ENCODE assay signal across 18 cellular contexts in genomic region chr20:63360850-63361497, GRCh38. TPM values are rescaled to one million over a fixed set of nuclear protein-coding genes. Genes with fewer than 3 reads are reported as not detected.
DNase-seq lines count a peak whose midpoint lies in the region; ATAC-seq and TF ChIP-seq lines count a peak whose summit lies in the region.
"Had no signal": no experiment of that assay in that cellular context is flagged by ENCODE, and none has a peak within 500 bp of the region (broad histone marks: within the 10 kb centered on the region; RNA-seq: fewer than 3 reads in every experiment).

TSS of gene CHRNA4 (minus strand) at chr20:63361349. CDS start at chr20:63361165, 184 bp downstream.

- BruUV-seq in A673 (replicated peaks; lab: Mats Ljungman, UMichigan) (no TSS peak), mammary epithelial cell (replicated peaks; lab: Mats Ljungman, UMichigan) (no TSS peak)

- intact Hi-C loops in A673 (cut with micrococcal nuclease; ENCODE audit: unreplicated experiment), result no loop called here
- intact Hi-C loops in CD14-positive monocyte (cut with micrococcal nuclease), result no loop called here
- intact Hi-C loops in mammary epithelial cell (cut with micrococcal nuclease), result no loop called here

- no peaks in the 10 kb centered on the region for H3K79me2 ChIP-seq in mammary epithelial cell (ENCODE audit: insufficient read depth, low read length)

- H3K4me3 ChIP-seq in A673 (ENCODE audit: low read depth, low read length, poor library complexity, severe bottlenecking) (peak within 1 kb of the TSS; percentile 17), mammary epithelial cell (replicated peaks in 1 of 3; ENCODE audit: insufficient read depth in 1 of 3, low read depth in 2 of 3, low read length in 3 of 3) (no peak within 1 kb of the TSS)

- H2AFZ ChIP-seq in mammary epithelial cell (ENCODE audit: low read depth, low read length), result no peak within 1 kb of the TSS

- H3K27me3 Mint-ChIP-seq in brain, result peaks cover 6% of the 10 kb centered on the region
- H3K27me3 Mint-ChIP-seq in CD14-positive monocyte (ENCODE audit: low read depth in 3 of 3), result peaks cover 28 to 43% (median 31%) of the 10 kb centered on the region in 3 donors

- WGBS in mammary epithelial cell (ENCODE audit: low coverage, missing lambda C conversion rate), result 8% methylated on average over 12 of the region's 76 CpGs

- peaks cover 13% of the 10 kb centered on the region for H3K27me3 ChIP-seq in A673 (replicated peaks; ENCODE audit: insufficient read depth, low read depth, low read length, poor library complexity)
- peaks cover 23% of the 10 kb centered on the region for H3K27me3 ChIP-seq in mammary epithelial cell (ENCODE audit: insufficient read depth, low read length)

- H3K9me3 Mint-ChIP-seq in brain (no peaks in the 10 kb centered on the region), CD14-positive monocyte (peaks cover 0 to 7% (median 0%) of the 10 kb centered on the region in 7 donors)
- H3K9me3 Mint-ChIP-seq: effector memory CD8-positive, alpha-beta T cell; naive thymus-derived CD4-positive, alpha-beta T cell; stimulated activated effector memory CD8-positive, alpha-beta T cell treated with anti-CD3 and anti-CD28 coated beads, Interleukin-12 subunit alpha, Interleukin-12 subunit beta, amount 100 ng/mL, for 72 hours had no signal

- H3K4me3 Mint-ChIP-seq in brain (peak within 1 kb of the TSS; percentile 59 to 81 (median 78)), CD14-positive monocyte (peak within 1 kb of the TSS in 1 of 2 donors; percentile 55)
- H3K4me3 Mint-ChIP-seq: stimulated activated effector memory CD8-positive, alpha-beta T cell treated with anti-CD3 and anti-CD28 coated beads, Interleukin-12 subunit alpha, Interleukin-12 subunit beta, amount 100 ng/mL, for 72 hours had no signal

- TF ChIP-seq CTCF in A673 (conservative IDR thresholded peaks at IDR 0.05; ENCODE audit: low read depth, low read length) (no peak), brain (conservative IDR thresholded peaks at IDR 0.05) (no peak), GM10266 (IDR thresholded peaks at IDR 0.05; ENCODE audit: control insufficient read depth, insufficient read depth, low read depth, missing control alignments) (no peak), CD14-positive monocyte (IDR thresholded peaks at IDR 0.05) (no peak), mammary epithelial cell (conservative IDR thresholded peaks at IDR 0.05 in 1 of 2, IDR thresholded peaks at IDR 0.05 in 1 of 2; ENCODE audit: extremely low read depth in 1 of 2, insufficient read depth in 1 of 2, low read depth in 1 of 2, low read length in 2 of 2) (no peak)

- no peaks in the 10 kb centered on the region for H4K20me1 ChIP-seq in mammary epithelial cell (ENCODE audit: insufficient read depth, low read length)

- in situ Hi-C loops in mammary epithelial cell (cut with MboI; ENCODE audit: low sequenced_read_pairs in 2 of 2), result no loop called here

- H3K36me3 ChIP-seq in A673 (ENCODE audit: insufficient read depth, low read length, poor library complexity, severe bottlenecking) (no peaks in the 10 kb centered on the region), ES-I3 (ENCODE audit: insufficient read depth, low read length) (no peaks in the 10 kb centered on the region), mammary epithelial cell (ENCODE audit: insufficient read depth, low read length) (no peaks in the 10 kb centered on the region)
- H3K36me3 ChIP-seq: brain microvascular endothelial cell had no signal

- H3K36me3 Mint-ChIP-seq in brain (no peaks in the 10 kb centered on the region), CD14-positive monocyte (no peaks in the 10 kb centered on the region)
- H3K36me3 Mint-ChIP-seq: naive thymus-derived CD4-positive, alpha-beta T cell; stimulated activated effector memory CD8-positive, alpha-beta T cell treated with anti-CD3 and anti-CD28 coated beads, Interleukin-12 subunit alpha, Interleukin-12 subunit beta, amount 100 ng/mL, for 72 hours had no signal

- DNase-seq in A673 (ENCODE audit: low spot score) (peak; percentile 22), iPS-NIHi7 (ENCODE audit: extremely low spot score) (peak; percentile 70), GM10266 (ENCODE audit: extremely low spot score) (no peak), CD14-positive monocyte (ENCODE audit: low spot score) (no peak), mammary epithelial cell (no peak)
- DNase-seq: activated naive CD4-positive, alpha-beta T cell treated with anti-CD3 and anti-CD28 coated beads, Interleukin-2, amount 50 U/mL, for 16 hours; brain microvascular endothelial cell; effector memory CD8-positive, alpha-beta T cell; left colon; stimulated activated CD4-positive, alpha-beta T cell treated with anti-CD3 and anti-CD28 coated beads, Interleukin-4, amount 100 ng/mL, for 24 hours had no signal

- dilution Hi-C loops in mammary epithelial cell (cut with HindIII; ENCODE audit: low sequenced_read_pairs), result no loop called here

- peak within 1 kb of the TSS; percentile 42; the same call in 1 of the 2 replicates for H3K9ac ChIP-seq in ES-I3 (ENCODE audit: low read depth, low read length)
- no peak within 1 kb of the TSS for H3K9ac ChIP-seq in mammary epithelial cell (ENCODE audit: insufficient read depth, low read length)

- H3K4me1 ChIP-seq in A673 (ENCODE audit: insufficient read depth, low read length, poor library complexity, severe bottlenecking) (no peaks in the 10 kb centered on the region), ES-I3 (ENCODE audit: insufficient read depth, low read length) (no peaks in the 10 kb centered on the region; the same call in 1 of the 2 replicates), mammary epithelial cell (ENCODE audit: insufficient read depth, low read length) (no peaks in the 10 kb centered on the region)

- H3K27ac ChIP-seq in A673 (ENCODE audit: low read depth, low read length, poor library complexity, severe bottlenecking), result no peak within 1 kb of the TSS
- no peak within 1 kb of the TSS for H3K27ac ChIP-seq in mammary epithelial cell (ENCODE audit: insufficient read depth, low read depth, low read length)
- H3K27ac ChIP-seq: brain microvascular endothelial cell, C4-2B had no signal

- POLR2A ChIA-PET in A673 (lab: Charles Lee; ENCODE audit: low non-redundant PET), result no interaction called here

- H3K27ac Mint-ChIP-seq in brain, result peak within 1 kb of the TSS in 3 of 5 experiments; percentile 82 to 85 (median 83)
- no peak within 1 kb of the TSS for H3K27ac Mint-ChIP-seq in CD14-positive monocyte
- H3K27ac Mint-ChIP-seq: naive thymus-derived CD4-positive, alpha-beta T cell; stimulated activated effector memory CD8-positive, alpha-beta T cell treated with anti-CD3 and anti-CD28 coated beads, Interleukin-12 subunit alpha, Interleukin-12 subunit beta, amount 100 ng/mL, for 72 hours had no signal

- H3K4me1 Mint-ChIP-seq in brain, result peaks cover 33% of the 10 kb centered on the region
- no peaks in the 10 kb centered on the region for H3K4me1 Mint-ChIP-seq in CD14-positive monocyte

- H3K9me3 ChIP-seq in A673 (ENCODE audit: low read depth, low read length, poor library complexity, severe bottlenecking) (no peaks in the 10 kb centered on the region), ES-I3 (ENCODE audit: control insufficient read depth, insufficient read depth, low read length) (no peaks in the 10 kb centered on the region), mammary epithelial cell (replicated peaks; ENCODE audit: insufficient read depth, low read length) (no peaks in the 10 kb centered on the region)

- CTCF ChIA-PET in A673 (lab: Charles Lee), result interaction anchor here (0.5 kb wide), 1 partner anchor 14 kb away, joined by 4 read pairs; no protein-coding TSS in a partner anchor
- CTCF ChIA-PET in mammary epithelial cell (lab: Charles Lee; ENCODE audit: low non-redundant PET), result no interaction called here

- no peak for ATAC-seq in HG02852 (IDR thresholded peaks at IDR 0.05; ENCODE audit: unreplicated experiment)
- ATAC-seq: effector memory CD8-positive, alpha-beta T cell; left colon had no signal

- H3K4me2 ChIP-seq in mammary epithelial cell (ENCODE audit: insufficient read depth, low read depth, low read length), result no peak within 1 kb of the TSS

RNA-seq across cellular contexts. Expression of gene CHRNA4, which starts in this region (rescaled TPM):
- total RNA-seq in A673 (2021), result 0.26 and 1.6 TPM in 2 replicates
- polyA plus RNA-seq in brain (ENCODE audit: insufficient read depth, low read depth, low replicate concordance), result 6.4 TPM
- not detected for polyA plus RNA-seq in CD14-positive monocyte
- total RNA-seq in mammary epithelial cell, result not detected
- polyA plus RNA-seq in mammary epithelial cell, result not detected
- polyA minus RNA-seq in mammary epithelial cell, result not detected
- total RNA-seq: left colon; LHCN-M2; naive thymus-derived CD4-positive, alpha-beta T cell; OCI-LY7 had no signal
- polyA plus RNA-seq: naive thymus-derived CD4-positive, alpha-beta T cell had no signal

Comparison
In these comparisons a context has a peak if more than half of its experiments do, and no peak if none do; other contexts are left out.
1. DNase-seq: peak in A673 (single experiment) and iPS-NIHi7 (single experiment); none in GM10266 (single experiment), CD14-positive monocyte (single experiment) and mammary epithelial cell (single experiment).
2. H3K27ac Mint-ChIP-seq: peak in brain (3 of 5); none in CD14-positive monocyte (0 of 7).